In the genomic region with DNA sequence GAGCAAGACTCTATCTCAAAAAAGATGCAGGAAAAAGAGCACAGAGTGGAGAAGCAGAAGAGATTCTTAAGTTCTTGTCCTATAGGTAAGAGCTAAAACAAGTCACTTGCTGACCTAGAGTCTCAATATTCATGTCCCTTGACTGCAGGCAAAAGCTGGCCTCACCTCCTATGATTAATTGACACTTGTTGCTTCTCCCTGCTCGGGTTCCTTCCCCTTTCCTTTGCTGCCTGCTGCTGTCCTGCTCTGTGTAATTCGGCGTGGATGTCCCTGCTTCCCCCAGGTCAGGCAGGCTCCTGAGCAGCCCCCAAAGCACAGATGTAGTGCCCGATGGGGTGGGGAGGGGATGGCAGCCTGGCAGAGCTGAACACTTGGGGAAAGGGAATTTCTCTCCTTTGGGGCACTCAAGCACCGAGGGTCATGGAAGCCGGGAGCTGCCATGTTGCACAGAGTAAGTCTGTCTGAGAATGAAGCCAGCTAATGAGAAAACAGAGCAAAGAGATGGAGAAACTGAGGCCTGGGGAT, we compare ENCODE assay signal across 2 cellular contexts.
TF ChIP-seq lines count a peak whose summit lies in the region.

No MANE protein-coding gene starts in this region.

TF ChIP-seq in IMR-90, 13 proteins besides CTCF, POLR2A, EP300 and RAD21:
- TF ChIP-seq MAZ (IDR thresholded peaks at IDR 0.05; ENCODE audit: borderline replicate concordance, low read depth, low read length): no peak
- TF ChIP-seq, protein P1, sequence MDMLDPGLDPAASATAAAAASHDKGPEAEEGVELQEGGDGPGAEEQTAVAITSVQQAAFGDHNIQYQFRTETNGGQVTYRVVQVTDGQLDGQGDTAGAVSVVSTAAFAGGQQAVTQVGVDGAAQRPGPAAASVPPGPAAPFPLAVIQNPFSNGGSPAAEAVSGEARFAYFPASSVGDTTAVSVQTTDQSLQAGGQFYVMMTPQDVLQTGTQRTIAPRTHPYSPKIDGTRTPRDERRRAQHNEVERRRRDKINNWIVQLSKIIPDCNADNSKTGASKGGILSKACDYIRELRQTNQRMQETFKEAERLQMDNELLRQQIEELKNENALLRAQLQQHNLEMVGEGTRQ (IDR thresholded peaks at IDR 0.05; ENCODE audit: low read depth, low read length): no peak
- TF ChIP-seq FOS (IDR thresholded peaks at IDR 0.05; ENCODE audit: low read depth, low read length): no peak

TF ChIP-seq in H1, 55 proteins besides CTCF, POLR2A, EP300 and RAD21:
- TF ChIP-seq SP4 (IDR thresholded peaks at IDR 0.05; ENCODE audit: low read length): no peak
- TF ChIP-seq ZNF274 (IDR thresholded peaks at IDR 0.05; ENCODE audit: borderline replicate concordance, extremely low read depth, low read length): no peak
- no peak for TF ChIP-seq PHF8 (conservative IDR thresholded peaks at IDR 0.05; ENCODE audit: low read depth, low read length)
- TF ChIP-seq MAFK (IDR thresholded peaks at IDR 0.05; ENCODE audit: low read depth, low read length): no peak
- TF ChIP-seq NANOG (IDR thresholded peaks at IDR 0.05; ENCODE audit: insufficient read depth, low read depth, low read length, poor library complexity, severe bottlenecking): no peak
- no peak for TF ChIP-seq SRF (IDR thresholded peaks at IDR 0.05; ENCODE audit: low read depth, low read length)
- no peak for TF ChIP-seq EGR1 (IDR thresholded peaks at IDR 0.05; ENCODE audit: borderline replicate concordance, low read depth, low read length)
- TF ChIP-seq SIRT6 (IDR thresholded peaks at IDR 0.05; ENCODE audit: low read length): no peak
- no peak for TF ChIP-seq RFX5 (IDR thresholded peaks at IDR 0.05; ENCODE audit: borderline replicate concordance, low read depth, low read length)
- no peak for TF ChIP-seq POLR2AphosphoS5 (IDR thresholded peaks at IDR 0.05; ENCODE audit: low read depth, low read length)
- no peak for TF ChIP-seq TAF1 (IDR thresholded peaks at IDR 0.05; ENCODE audit: low read depth, low read length)
